4 cellular contexts compared by ENCODE assay signal in genomic region chr15:32366492-32366891, GRCh38. TPM values are rescaled to one million over a fixed set of nuclear protein-coding genes. Genes with fewer than 3 reads are reported as not detected.
"Had no signal": no experiment of that assay in that cellular context is flagged by ENCODE, and none has a peak within 500 bp of the region (broad histone marks: within the 10 kb centered on the region; RNA-seq: fewer than 3 reads in every experiment).

No MANE protein-coding gene starts in this region.

RNA-seq across cellular contexts. Expression of gene GOLGA8K, which starts 36.6 kb away (rescaled TPM):
- total RNA-seq: activated CD4-positive, alpha-beta memory T cell treated with anti-CD3 and anti-CD28 coated beads for 36 hours; activated naive CD4-positive, alpha-beta T cell treated with anti-CD3 and anti-CD28 coated beads for 36 hours; activated T-helper 17 cell treated with anti-CD3 and anti-CD28 coated beads, Interleukin-2, amount 50 U/mL, for 72 hours; ascending aorta had no signal
